Comparison of ENCODE assay signal across 9 cellular contexts in genomic region chr6:68343901-68344300, GRCh38.
DNase-seq lines count a peak whose midpoint lies in the region; ATAC-seq lines count a peak whose summit lies in the region.
"Had no signal": no experiment of that assay in that cellular context is flagged by ENCODE, and none has a peak within 500 bp of the region (broad histone marks: within the 10 kb centered on the region; RNA-seq: fewer than 3 reads in every experiment).

No MANE protein-coding gene starts in this region.

- H3K9me3 Mint-ChIP-seq in activated CD4-positive, alpha-beta T cell treated with anti-CD3 and anti-CD28 coated beads, Interleukin-2, amount 10 ng/mL, durations not matched to agents 24 days and 14 days, result no peaks in the 10 kb centered on the region

- no peaks in the 10 kb centered on the region for H3K27me3 Mint-ChIP-seq in activated CD4-positive, alpha-beta T cell treated with anti-CD3 and anti-CD28 coated beads, Interleukin-2, amount 10 ng/mL, durations not matched to agents 24 days and 14 days
- H3K27me3 Mint-ChIP-seq: B cell had no signal

- no peak overlapping the region for H3K4me3 Mint-ChIP-seq in activated CD4-positive, alpha-beta T cell treated with anti-CD3 and anti-CD28 coated beads, Interleukin-2, amount 10 ng/mL, durations not matched to agents 24 days and 14 days
- H3K4me3 Mint-ChIP-seq: B cell had no signal

- no peaks in the 10 kb centered on the region for H3K4me1 Mint-ChIP-seq in activated CD4-positive, alpha-beta T cell treated with anti-CD3 and anti-CD28 coated beads, Interleukin-2, amount 10 ng/mL, durations not matched to agents 24 days and 14 days
- H3K4me1 Mint-ChIP-seq: B cell had no signal

- H3K36me3 Mint-ChIP-seq in activated CD4-positive, alpha-beta T cell treated with anti-CD3 and anti-CD28 coated beads, Interleukin-2, amount 10 ng/mL, durations not matched to agents 24 days and 14 days (ENCODE audit: low read depth), result no peaks in the 10 kb centered on the region

- ATAC-seq in HG02973 (IDR thresholded peaks at IDR 0.05; ENCODE audit: unreplicated experiment), result peak; percentile 93
- ATAC-seq in HG03108 (IDR thresholded peaks at IDR 0.05; ENCODE audit: unreplicated experiment), result no peak

- no peak overlapping the region for H3K27ac Mint-ChIP-seq in activated CD4-positive, alpha-beta T cell treated with anti-CD3 and anti-CD28 coated beads, Interleukin-2, amount 10 ng/mL, durations not matched to agents 24 days and 14 days
- H3K27ac Mint-ChIP-seq: B cell had no signal

- intact Hi-C loops in activated CD4-positive, alpha-beta T cell treated with anti-CD3 and anti-CD28 coated beads, Interleukin-2, amount 10 ng/mL, durations not matched to agents 24 days and 14 days (cut with micrococcal nuclease), result no loop called here

- peak; percentile 61 for DNase-seq in activated CD4-positive, alpha-beta T cell treated with anti-CD3 and anti-CD28 coated beads, Interleukin-2, amount 10 ng/mL, durations not matched to agents 24 days and 14 days
- DNase-seq in activated CD4-positive, alpha-beta T cell treated with anti-CD3 and anti-CD28 coated beads for 1 hour, result no peak
- DNase-seq in NCI-H1417 treated with DMSO at 0.1 percent for 48 hours (lab: John Stamatoyannopoulos, UW) (peak; percentile 33), SW480 (ENCODE audit: low spot score) (peak; percentile 32), iPS-NIHi11 (ENCODE audit: low spot score) (peak; percentile 66), EL (no peak)

Comparison
In these comparisons a context has a peak if more than half of its experiments do, and no peak if none do; other contexts are left out.
1. DNase-seq: peak in activated CD4-positive, alpha-beta T cell treated with anti-CD3 and anti-CD28 coated beads, Interleukin-2, amount 10 ng/mL, durations not matched to agents 24 days and 14 days (single experiment), NCI-H1417 treated with DMSO at 0.1 percent for 48 hours (single experiment), SW480 (single experiment) and iPS-NIHi11 (single experiment); none in activated CD4-positive, alpha-beta T cell treated with anti-CD3 and anti-CD28 coated beads for 1 hour (single experiment) and EL (single experiment).